Comparison of ENCODE assay signal across 14 cellular contexts in the genomic region with DNA sequence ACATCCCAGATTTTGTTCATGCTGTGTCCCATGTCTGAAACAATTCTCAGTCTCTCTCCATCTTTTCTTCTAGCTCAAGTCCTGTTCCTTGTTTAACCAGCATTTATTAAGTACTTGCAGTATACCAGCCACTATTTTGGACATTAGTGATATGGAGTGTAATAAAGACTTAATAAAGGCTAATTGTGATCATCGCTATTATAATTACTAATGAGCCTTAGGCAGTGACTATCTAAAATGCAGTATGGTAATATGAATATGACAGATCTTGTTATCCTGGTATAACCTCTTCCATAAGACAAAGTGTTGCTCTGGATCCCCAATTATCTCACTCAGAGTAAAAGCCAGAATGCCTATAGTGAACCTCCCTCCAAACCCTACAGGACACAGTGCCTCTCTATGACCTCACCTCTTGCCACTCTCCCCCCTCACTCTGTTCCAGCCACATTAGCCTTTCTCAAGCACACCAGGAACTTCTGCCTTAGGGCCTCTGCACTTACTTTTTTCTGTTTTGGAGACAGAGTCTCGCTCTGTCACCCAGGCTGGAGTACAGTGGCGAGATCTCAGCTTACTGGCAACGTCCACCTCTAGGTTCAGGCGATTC. TPM values are rescaled to one million over a fixed set of nuclear protein-coding genes. Genes with fewer than 3 reads are reported as not detected.
A peak's percentile ranks its signal among the peaks of the same experiment; 100 is the strongest.
DNase-seq lines count a peak whose midpoint lies in the region; ATAC-seq and TF ChIP-seq lines count a peak whose summit lies in the region.
"Had no signal": no experiment of that assay in that cellular context is flagged by ENCODE, and none has a peak within 500 bp of the region (broad histone marks: within the 10 kb centered on the region; RNA-seq: fewer than 3 reads in every experiment).

No MANE protein-coding gene starts in this region.

- TF ChIP-seq CTCF in HEK293 (tag by site-specific recombination; IDR thresholded peaks at IDR 0.05) (no peak), osteoblast (IDR thresholded peaks at IDR 0.05; ENCODE audit: extremely low read depth, low read depth, low read length) (no peak), chondrocyte (IDR thresholded peaks at IDR 0.05) (no peak)

- H3K4me1 ChIP-seq in HEK293 (ENCODE audit: control insufficient read depth, insufficient read depth, low read length), result peaks cover 9% of the 10 kb centered on the region; the same call in 1 of the 2 replicates
- H3K4me1 ChIP-seq in osteoblast (ENCODE audit: insufficient read depth, low read length), result peaks cover 29% of the 10 kb centered on the region
- H3K4me1 ChIP-seq in SJCRH30, result peaks cover 15% of the 10 kb centered on the region; the same call in 1 of the 2 replicates

- H3K36me3 Mint-ChIP-seq in activated T-cell treated with anti-CD3 and anti-CD28 coated beads, Interleukin-2, amount 50 U/mL, for 72 hours (ENCODE audit: insufficient read depth in 2 of 2), result peaks cover 9 to 18% of the 10 kb centered on the region in 2 donors
- peaks cover 23% of the 10 kb centered on the region for H3K36me3 Mint-ChIP-seq in central memory CD8-positive, alpha-beta T cell (ENCODE audit: insufficient read depth)
- H3K36me3 Mint-ChIP-seq in chondrocyte (ENCODE audit: low read depth), result no peaks in the 10 kb centered on the region

- no peak overlapping the region for H3K4me2 ChIP-seq in osteoblast (ENCODE audit: insufficient read depth, low read length)
- H3K4me2 ChIP-seq: smooth muscle cell had no signal

- CTCF ChIA-PET in HEK293 (lab: Yijun Ruan, JAX), result interaction anchor here (0.6 to 18.6 kb wide), 9 partner anchors 10 to 188 kb away, joined by 3 to 142 read pairs (median 6); a partner anchor contains a TSS

- peaks cover 72% of the 10 kb centered on the region for H3K4me1 Mint-ChIP-seq in activated T-cell treated with anti-CD3 and anti-CD28 coated beads, Interleukin-2, amount 50 U/mL, for 72 hours (ENCODE audit: low read depth)
- peaks cover 54% of the 10 kb centered on the region for H3K4me1 Mint-ChIP-seq in central memory CD8-positive, alpha-beta T cell
- peaks cover 33% of the 10 kb centered on the region for H3K4me1 Mint-ChIP-seq in chondrocyte (ENCODE audit: low read depth)

- POLR2A ChIA-PET in HEK293 (lab: Yijun Ruan, JAX), result interaction anchor here (0.6 to 2.8 kb wide), 8 partner anchors 36 to 395 kb away, joined by 3 to 9 read pairs (median 4); a partner anchor contains a TSS

- DNase-seq in activated T-cell treated with anti-CD3 and anti-CD28 coated beads, Interleukin-2, amount 50 U/mL, for 72 hours, result no peak
- no peak for DNase-seq in activated T-cell treated with anti-CD3 and anti-CD28 coated beads, Interleukin-2, amount 50 U/mL, for 1 hour
- no peak for DNase-seq in central memory CD8-positive, alpha-beta T cell (ENCODE audit: low spot score in 2 of 2)
- DNase-seq in osteoblast (ENCODE audit: insufficient read length, low spot score, missing footprints), result peak; percentile 41
- DNase-seq in activated gamma-delta T cell treated with Interleukin-2 at 50 U/mL for 16 hours, result no peak
- DNase-seq in chondrocyte (ENCODE audit: low spot score), result no peak
- no peak for DNase-seq in SJCRH30
- DNase-seq: activated CD4-positive, CD25-positive, alpha-beta regulatory T cell; body of pancreas; midbrain; NCI-H2081 treated with DMSO at 0.1 percent for 48 hours; NCI-H526 had no signal

- H4K20me1 ChIP-seq in osteoblast (ENCODE audit: insufficient read depth, low read length), result peaks cover 6% of the 10 kb centered on the region

- H3K27me3 Mint-ChIP-seq in activated T-cell treated with anti-CD3 and anti-CD28 coated beads, Interleukin-2, amount 50 U/mL, for 72 hours (ENCODE audit: low read depth), result no peaks in the 10 kb centered on the region
- no peaks in the 10 kb centered on the region for H3K27me3 Mint-ChIP-seq in central memory CD8-positive, alpha-beta T cell
- no peaks in the 10 kb centered on the region for H3K27me3 Mint-ChIP-seq in chondrocyte (ENCODE audit: low read depth)

- H3K9me3 Mint-ChIP-seq in activated T-cell treated with anti-CD3 and anti-CD28 coated beads, Interleukin-2, amount 50 U/mL, for 72 hours, result peaks cover 0 to 2% of the 10 kb centered on the region in 2 donors
- H3K9me3 Mint-ChIP-seq in central memory CD8-positive, alpha-beta T cell, result no peaks in the 10 kb centered on the region
- no peaks in the 10 kb centered on the region for H3K9me3 Mint-ChIP-seq in chondrocyte (ENCODE audit: low read depth)

- H2AFZ ChIP-seq in osteoblast (ENCODE audit: low read length), result no peak overlapping the region

- H3K27ac ChIP-seq in HEK293 (ENCODE audit: extremely low read depth, low read depth, low read length) (no peak overlapping the region), osteoblast (ENCODE audit: low read depth, low read length) (no peak overlapping the region), SJCRH30 (no peak overlapping the region)

- no peaks in the 10 kb centered on the region for H3K9me3 ChIP-seq in HEK293 (ENCODE audit: control insufficient read depth, insufficient read depth, low read depth, low read length)
- H3K9me3 ChIP-seq in osteoblast (ENCODE audit: low read depth, low read length), result no peaks in the 10 kb centered on the region
- no peaks in the 10 kb centered on the region for H3K9me3 ChIP-seq in SJCRH30 (replicated peaks)
- H3K9me3 ChIP-seq: body of pancreas had no signal

- H3K79me2 ChIP-seq in osteoblast (ENCODE audit: insufficient read depth, low read length), result peaks cover 26% of the 10 kb centered on the region

- ATAC-seq in activated T-cell treated with anti-CD3 and anti-CD28 coated beads, Interleukin-2, amount 50 U/mL, for 72 hours (replicated peaks in 1 of 2), result no peak
- ATAC-seq in central memory CD8-positive, alpha-beta T cell (replicated peaks; ENCODE audit: extremely low read depth, poor library complexity, severe bottlenecking), result no peak
- ATAC-seq: body of pancreas had no signal

- peaks cover 0 to 18% of the 10 kb centered on the region in 2 experiments; a peak in 2 of 3 replicates for H3K36me3 ChIP-seq in HEK293 (ENCODE audit: control insufficient read depth in 2 of 2, insufficient read depth in 1 of 2, low read length in 2 of 2)
- H3K36me3 ChIP-seq in osteoblast (ENCODE audit: insufficient read depth, low read length), result no peaks in the 10 kb centered on the region
- no peaks in the 10 kb centered on the region for H3K36me3 ChIP-seq in SJCRH30

- H3K27me3 ChIP-seq in osteoblast (ENCODE audit: insufficient read depth, low read length) (no peaks in the 10 kb centered on the region), SJCRH30 (no peaks in the 10 kb centered on the region)
- H3K27me3 ChIP-seq: body of pancreas had no signal

- H3K4me3 ChIP-seq in HEK293 (ENCODE audit: low read depth, low read length), result no peak overlapping the region
- no peak overlapping the region for H3K4me3 ChIP-seq in osteoblast (ENCODE audit: insufficient read depth, low read length)
- H3K4me3 ChIP-seq in SJCRH30, result no peak overlapping the region
- H3K4me3 ChIP-seq: body of pancreas, smooth muscle cell had no signal

- no peak overlapping the region for H3K27ac Mint-ChIP-seq in activated T-cell treated with anti-CD3 and anti-CD28 coated beads, Interleukin-2, amount 50 U/mL, for 72 hours
- peak overlapping the region; percentile 38 for H3K27ac Mint-ChIP-seq in central memory CD8-positive, alpha-beta T cell (ENCODE audit: low read depth)
- no peak overlapping the region for H3K27ac Mint-ChIP-seq in chondrocyte (ENCODE audit: unreplicated experiment)

- H3K4me3 Mint-ChIP-seq in activated T-cell treated with anti-CD3 and anti-CD28 coated beads, Interleukin-2, amount 50 U/mL, for 72 hours, result peak overlapping the region; percentile 6 to 33
- H3K4me3 Mint-ChIP-seq in central memory CD8-positive, alpha-beta T cell, result peak overlapping the region; percentile 15
- no peak overlapping the region for H3K4me3 Mint-ChIP-seq in chondrocyte (ENCODE audit: unreplicated experiment)

TF ChIP-seq in HEK293, 187 proteins besides CTCF, POLR2A, EP300 and RAD21 (continues in another document):
- TF ChIP-seq ZIC2 (tag by site-specific recombination; IDR thresholded peaks at IDR 0.05), result peak; percentile 66
- TF ChIP-seq ZNF174 (tag by site-specific recombination; IDR thresholded peaks at IDR 0.05), result no peak
- TF ChIP-seq, protein P1, sequence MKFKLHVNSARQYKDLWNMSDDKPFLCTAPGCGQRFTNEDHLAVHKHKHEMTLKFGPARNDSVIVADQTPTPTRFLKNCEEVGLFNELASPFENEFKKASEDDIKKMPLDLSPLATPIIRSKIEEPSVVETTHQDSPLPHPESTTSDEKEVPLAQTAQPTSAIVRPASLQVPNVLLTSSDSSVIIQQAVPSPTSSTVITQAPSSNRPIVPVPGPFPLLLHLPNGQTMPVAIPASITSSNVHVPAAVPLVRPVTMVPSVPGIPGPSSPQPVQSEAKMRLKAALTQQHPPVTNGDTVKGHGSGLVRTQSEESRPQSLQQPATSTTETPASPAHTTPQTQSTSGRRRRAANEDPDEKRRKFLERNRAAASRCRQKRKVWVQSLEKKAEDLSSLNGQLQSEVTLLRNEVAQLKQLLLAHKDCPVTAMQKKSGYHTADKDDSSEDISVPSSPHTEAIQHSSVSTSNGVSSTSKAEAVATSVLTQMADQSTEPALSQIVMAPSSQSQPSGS (tag by site-specific recombination; IDR thresholded peaks at IDR 0.05; ENCODE audit: low read depth), result peak; percentile 46
- TF ChIP-seq REPIN1 (tag by site-specific recombination; IDR thresholded peaks at IDR 0.05; ENCODE audit: low read depth), result no peak
- no peak for TF ChIP-seq GLI4 (tag by site-specific recombination; IDR thresholded peaks at IDR 0.05)
- TF ChIP-seq ZNF324 (tag by site-specific recombination; IDR thresholded peaks at IDR 0.05), result no peak

RNA-seq across cellular contexts. Expression of a gene that starts 1.8 kb away (rescaled TPM):
- total RNA-seq in activated T-cell treated with anti-CD3 and anti-CD28 coated beads, Interleukin-2, amount 50 U/mL, for 72 hours, result 100 to 1,000 TPM; 138 to 141 TPM
- total RNA-seq in osteoblast, result 32.1 and 35.1 TPM in 2 replicates
- total RNA-seq in chondrocyte, result 46.6 to 74.1 TPM (median 65.8 TPM) in 3 replicates
- total RNA-seq in SJCRH30 (2014; rRNA removed; shearing (Covaris generic)), result 44.7 and 46.4 TPM in 2 replicates

RNA-seq across cellular contexts. Expression of a gene that starts 3.6 kb away (rescaled TPM):
- total RNA-seq in activated T-cell treated with anti-CD3 and anti-CD28 coated beads, Interleukin-2, amount 50 U/mL, for 72 hours, result 10 to 100 TPM; 21.3 to 25.3 TPM
- total RNA-seq in osteoblast (4.7 and 6.2 TPM in 2 replicates), chondrocyte (4.4 to 6.0 TPM (median 5.8 TPM) in 3 replicates)
- 25.6 and 27.0 TPM in 2 replicates for total RNA-seq in SJCRH30 (2014; rRNA removed; shearing (Covaris generic))

RNA-seq across cellular contexts. Expression of a gene that starts 44.5 kb away (rescaled TPM):
- total RNA-seq in activated T-cell treated with anti-CD3 and anti-CD28 coated beads, Interleukin-2, amount 50 U/mL, for 72 hours, result 10 to 100 TPM; 48.6 to 68.1 TPM
- total RNA-seq in osteoblast, result 28.9 and 30.4 TPM in 2 replicates
- 31.2 to 40.5 TPM (median 31.8 TPM) in 3 replicates for total RNA-seq in chondrocyte
- 58.2 and 63.5 TPM in 2 replicates for total RNA-seq in SJCRH30 (2014; rRNA removed; shearing (Covaris generic))

RNA-seq across cellular contexts. Expression of a gene that starts 52.0 kb away (rescaled TPM):
- 10 to 100 TPM; 67.7 to 81.6 TPM for total RNA-seq in activated T-cell treated with anti-CD3 and anti-CD28 coated beads, Interleukin-2, amount 50 U/mL, for 72 hours
- 20.3 and 26.8 TPM in 2 replicates for total RNA-seq in osteoblast
- 30.2 to 49.2 TPM (median 33.6 TPM) in 3 replicates for total RNA-seq in chondrocyte
- total RNA-seq in SJCRH30 (2014; rRNA removed; shearing (Covaris generic)), result 48.5 and 49.9 TPM in 2 replicates

RNA-seq across cellular contexts. Expression of a gene that starts 56.7 kb away (rescaled TPM):
- total RNA-seq in activated T-cell treated with anti-CD3 and anti-CD28 coated beads, Interleukin-2, amount 50 U/mL, for 72 hours, result 10 to 100 TPM; 20.9 to 26.5 TPM
- total RNA-seq in osteoblast (4.4 and 5.1 TPM in 2 replicates), chondrocyte (18.5 to 22.7 TPM (median 21.0 TPM) in 3 replicates)
- 17.4 and 22.8 TPM in 2 replicates for total RNA-seq in SJCRH30 (2014; rRNA removed; shearing (Covaris generic))
